10 cellular contexts compared by ENCODE assay signal in the genomic region with DNA sequence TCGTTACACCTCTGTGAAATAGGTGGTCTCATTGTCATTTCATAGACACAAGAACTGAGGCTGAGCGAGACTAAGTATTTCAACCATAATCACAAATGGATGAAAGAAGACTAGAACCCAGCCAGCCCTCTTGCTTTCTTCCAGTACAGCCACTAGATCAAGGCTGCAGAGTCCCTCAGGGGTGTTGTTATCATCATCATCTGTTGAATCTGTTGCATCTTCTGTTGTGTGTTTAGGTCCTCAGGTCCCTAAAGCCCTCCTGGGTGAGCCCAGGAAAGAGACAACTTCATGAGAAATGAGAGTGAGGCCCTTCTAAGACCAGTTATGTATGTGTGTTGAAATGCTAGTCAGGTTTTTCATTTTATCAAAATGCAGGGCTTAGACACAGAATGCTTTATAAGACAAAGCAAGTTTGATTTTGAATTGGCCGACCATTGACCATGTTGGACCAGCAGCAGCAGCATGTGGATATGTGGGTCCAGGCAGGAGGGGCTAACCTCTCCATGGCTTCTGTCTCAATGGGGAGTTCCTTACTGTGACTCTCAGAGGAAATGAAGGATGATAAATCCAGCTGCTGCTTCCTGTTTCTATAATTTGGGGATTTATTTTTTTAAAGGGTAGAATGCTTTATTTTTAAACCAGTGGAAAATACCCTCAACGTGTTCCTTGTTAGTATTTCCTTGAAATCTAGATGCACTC.
DNase-seq lines count a peak whose midpoint lies in the region; ATAC-seq and TF ChIP-seq lines count a peak whose summit lies in the region.
"Had no signal": no experiment of that assay in that cellular context is flagged by ENCODE, and none has a peak within 500 bp of the region (broad histone marks: within the 10 kb centered on the region; RNA-seq: fewer than 3 reads in every experiment).

No MANE protein-coding gene starts in this region.

- H3K36me3 Mint-ChIP-seq in MCF 10A (ENCODE audit: insufficient read depth, unreplicated experiment), result peaks cover 16% of the 10 kb centered on the region
- H3K36me3 Mint-ChIP-seq in mesothelial cell of epicardium, result no peaks in the 10 kb centered on the region

- no peak overlapping the region for H3K4me3 Mint-ChIP-seq in MCF 10A (ENCODE audit: unreplicated experiment)
- no peak overlapping the region for H3K4me3 Mint-ChIP-seq in mesothelial cell of epicardium

- H3K4me3 ChIP-seq in AG04450 (ENCODE audit: low read depth, low read length), result no peak overlapping the region
- H3K4me3 ChIP-seq in HCT116 (replicated peaks in 1 of 2; ENCODE audit: low read depth in 1 of 2, low read length in 2 of 2), result no peak overlapping the region

- H3K4me1 Mint-ChIP-seq in MCF 10A (ENCODE audit: insufficient read depth, unreplicated experiment) (peaks cover 41% of the 10 kb centered on the region), mesothelial cell of epicardium (peaks cover 58% of the 10 kb centered on the region)

- POLR2A ChIA-PET in AG04450 (lab: Yijun Ruan, JAX), result interaction anchor here (1.0 kb wide), 1 partner anchor 87 kb away, joined by 4 read pairs; the partner anchor contains the start of gene ZNF326
- POLR2A ChIA-PET in HCT116 (lab: Charles Lee), result no interaction called here
- POLR2A ChIA-PET in MCF 10A (lab: Yijun Ruan, JAX), result interaction anchor here (0.7 to 2.8 kb wide), 14 partner anchors 9 to 87 kb away, joined by 3 to 22 read pairs (median 4); partner anchors contain the start of gene LRRC8D

- H3K9me3 Mint-ChIP-seq in MCF 10A (ENCODE audit: unreplicated experiment) (no peaks in the 10 kb centered on the region), mesothelial cell of epicardium (no peaks in the 10 kb centered on the region)

- H3K27ac Mint-ChIP-seq in MCF 10A (ENCODE audit: low read depth, unreplicated experiment) (peak overlapping the region; percentile 85), mesothelial cell of epicardium (peak overlapping the region; percentile 45)

- TF ChIP-seq POLR2A in HCT116 (IDR thresholded peaks at IDR 0.05; ENCODE audit: borderline replicate concordance, extremely low read depth, insufficient read depth, insufficient read length) (no peak), GM18505 (IDR thresholded peaks at IDR 0.05; ENCODE audit: borderline replicate concordance, extremely low read depth, insufficient read depth, insufficient read length) (no peak)

- ATAC-seq in HCT116, result no peak
- ATAC-seq in HG03460 (IDR thresholded peaks at IDR 0.05; ENCODE audit: unreplicated experiment), result no peak
- no peak for ATAC-seq in HG03469 (IDR thresholded peaks at IDR 0.05; ENCODE audit: unreplicated experiment)
- ATAC-seq in GM18505 (IDR thresholded peaks at IDR 0.05; ENCODE audit: unreplicated experiment), result no peak

- H3K27me3 Mint-ChIP-seq in MCF 10A (ENCODE audit: insufficient read depth, unreplicated experiment) (no peaks in the 10 kb centered on the region), mesothelial cell of epicardium (ENCODE audit: low read depth) (no peaks in the 10 kb centered on the region)

- no peaks in the 10 kb centered on the region for H3K36me3 ChIP-seq in HCT116 (ENCODE audit: control insufficient read depth in 1 of 2, insufficient read depth in 2 of 2, low read length in 2 of 2)

- CTCF ChIA-PET in AG04450 (lab: Charles Lee) (no interaction called here), HCT116 (lab: Charles Lee) (no interaction called here), MCF 10A (lab: Yijun Ruan, JAX) (interaction anchor here (1.2 kb wide), 1 partner anchor 65 kb away, joined by 4 read pairs; no protein-coding TSS in a partner anchor)

- TF ChIP-seq CTCF in AG04450 (IDR thresholded peaks at IDR 0.05; ENCODE audit: low read depth, low read length), result no peak
- no peak for TF ChIP-seq CTCF in HCT116 (IDR thresholded peaks at IDR 0.05 in 2 of 3, conservative IDR thresholded peaks at IDR 0.05 in 1 of 3; ENCODE audit: borderline replicate concordance in 1 of 3, insufficient read depth in 1 of 3, low read depth in 2 of 3, low read length in 2 of 3)
- no peak for TF ChIP-seq CTCF in MCF 10A (IDR thresholded peaks at IDR 0.05; ENCODE audit: unreplicated experiment)
- TF ChIP-seq CTCF in mesothelial cell of epicardium (IDR thresholded peaks at IDR 0.05; ENCODE audit: unreplicated experiment), result no peak

- H3K9ac ChIP-seq in HCT116 (ENCODE audit: low read length), result no peak overlapping the region

- TF ChIP-seq RAD21 in HCT116 (IDR thresholded peaks at IDR 0.05; ENCODE audit: low read depth), result no peak

- no peak for DNase-seq in AG04450 (ENCODE audit: low read depth, low spot score)
- no peak for DNase-seq in HCT116 (ENCODE audit: low read depth, low spot score)
- DNase-seq in MCF 10A (ENCODE audit: unreplicated experiment), result no peak
- no peak for DNase-seq in mesothelial cell of epicardium (ENCODE audit: low spot score in 2 of 2, unreplicated experiment in 2 of 2)
- DNase-seq in NCI-H774 (lab: John Stamatoyannopoulos, UW), result no peak
- DNase-seq: DND-41, NCI-H748 treated with DMSO at 0.1 percent for 48 hours had no signal

- H2AFZ ChIP-seq in HCT116 (ENCODE audit: low read depth, low read length, poor library complexity, severe bottlenecking), result no peak overlapping the region

- peaks cover 3% of the 10 kb centered on the region; the same call in 1 of the 2 replicates for H3K9me2 ChIP-seq in HCT116 (ENCODE audit: insufficient read depth)

- no TSS peak for BruUV-seq in HCT116 (replicated peaks; lab: Mats Ljungman, UMichigan)
- BruUV-seq in MCF 10A (replicated peaks; lab: Mats Ljungman, UMichigan), result no TSS peak

- H3K9me3 ChIP-seq in AG04450 (ENCODE audit: control insufficient read depth, insufficient read depth, low read length) (no peaks in the 10 kb centered on the region), HCT116 (ENCODE audit: control insufficient read depth in 1 of 2, insufficient read depth in 1 of 2, low read depth in 1 of 2, low read length in 2 of 2) (no peaks in the 10 kb centered on the region)

- H3K4me1 ChIP-seq in HCT116 (ENCODE audit: control insufficient read depth in 1 of 2, insufficient read depth in 2 of 2, low read length in 2 of 2), result peaks cover 17 to 54% of the 10 kb centered on the region in 2 experiments

- RAD21 ChIA-PET in HCT116 (lab: Charles Lee; ENCODE audit: low non-redundant PET in 1 of 2, low total read pairs in 2 of 2, uncharacterized antibody in 2 of 2, unreplicated experiment in 2 of 2), result no interaction called here

- H3K4me2 ChIP-seq in HCT116 (ENCODE audit: low read length), result peak overlapping the region; percentile 66; the same call in 1 of the 2 replicates

- H3K27me3 ChIP-seq in AG04450 (ENCODE audit: control insufficient read depth, insufficient read depth, low read length) (no peaks in the 10 kb centered on the region), HCT116 (ENCODE audit: insufficient read depth, low read length) (no peaks in the 10 kb centered on the region)

- H3K27ac ChIP-seq in AG04450 (ENCODE audit: low read depth, low read length) (peak overlapping the region; percentile 73), HCT116 (ENCODE audit: low read depth, low read length) (no peak overlapping the region)

- no peaks in the 10 kb centered on the region for H3K79me2 ChIP-seq in HCT116 (ENCODE audit: insufficient read depth, low read length)

- no peaks in the 10 kb centered on the region; the same call in 1 of the 2 replicates for H4K20me1 ChIP-seq in HCT116 (ENCODE audit: insufficient read depth)

- intact Hi-C loops in HCT116 (cut with micrococcal nuclease) (no loop called here), MCF 10A (cut with micrococcal nuclease) (no loop called here)

TF ChIP-seq in HCT116, 20 proteins besides CTCF, POLR2A, EP300 and RAD21:
- TF ChIP-seq ZNF274 (IDR thresholded peaks at IDR 0.05; ENCODE audit: low read depth, low read length), result no peak
- TF ChIP-seq EZH2phosphoT487 (IDR thresholded peaks at IDR 0.05; ENCODE audit: borderline replicate concordance), result no peak
- no peak for TF ChIP-seq ELF1 (IDR thresholded peaks at IDR 0.05; ENCODE audit: borderline replicate concordance, low read depth)
- TF ChIP-seq CBX3 (IDR thresholded peaks at IDR 0.05; ENCODE audit: low read depth), result no peak
- TF ChIP-seq SP1 (IDR thresholded peaks at IDR 0.05; ENCODE audit: low read depth), result no peak
- TF ChIP-seq MAX (IDR thresholded peaks at IDR 0.05), result no peak
- TF ChIP-seq, protein P1, sequence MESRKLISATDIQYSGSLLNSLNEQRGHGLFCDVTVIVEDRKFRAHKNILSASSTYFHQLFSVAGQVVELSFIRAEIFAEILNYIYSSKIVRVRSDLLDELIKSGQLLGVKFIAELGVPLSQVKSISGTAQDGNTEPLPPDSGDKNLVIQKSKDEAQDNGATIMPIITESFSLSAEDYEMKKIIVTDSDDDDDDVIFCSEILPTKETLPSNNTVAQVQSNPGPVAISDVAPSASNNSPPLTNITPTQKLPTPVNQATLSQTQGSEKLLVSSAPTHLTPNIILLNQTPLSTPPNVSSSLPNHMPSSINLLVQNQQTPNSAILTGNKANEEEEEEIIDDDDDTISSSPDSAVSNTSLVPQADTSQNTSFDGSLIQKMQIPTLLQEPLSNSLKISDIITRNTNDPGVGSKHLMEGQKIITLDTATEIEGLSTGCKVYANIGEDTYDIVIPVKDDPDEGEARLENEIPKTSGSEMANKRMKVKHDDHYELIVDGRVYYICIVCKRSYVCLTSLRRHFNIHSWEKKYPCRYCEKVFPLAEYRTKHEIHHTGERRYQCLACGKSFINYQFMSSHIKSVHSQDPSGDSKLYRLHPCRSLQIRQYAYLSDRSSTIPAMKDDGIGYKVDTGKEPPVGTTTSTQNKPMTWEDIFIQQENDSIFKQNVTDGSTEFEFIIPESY (IDR thresholded peaks at IDR 0.05; ENCODE audit: extremely low read depth, insufficient replicate concordance, low read length), result no peak
- TF ChIP-seq EGR1 (IDR thresholded peaks at IDR 0.05; ENCODE audit: low read depth), result no peak
- TF ChIP-seq FOSL1 (IDR thresholded peaks at IDR 0.05; ENCODE audit: low read depth), result no peak
